1 cellular context compared by ENCODE assay signal in the genomic region with DNA sequence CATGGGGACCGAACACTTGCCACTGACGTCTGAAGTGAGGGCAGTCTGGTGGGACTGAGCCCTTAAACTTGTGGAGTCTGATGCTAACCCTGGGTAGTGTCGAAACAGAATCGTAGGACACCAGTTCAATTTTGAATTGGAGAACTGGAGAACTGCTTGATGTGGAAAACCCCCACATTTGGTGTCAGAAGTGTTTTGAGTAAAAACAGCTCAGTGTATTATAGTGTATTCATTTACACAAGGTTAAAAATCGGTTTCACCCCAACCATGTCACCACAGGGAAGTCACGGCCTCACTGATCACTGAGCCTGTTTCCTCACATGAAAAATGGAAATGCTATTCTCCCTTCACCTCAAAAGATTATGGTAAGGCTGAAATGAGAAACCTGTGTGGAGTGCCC.
TF ChIP-seq lines count a peak whose summit lies in the region.

No MANE protein-coding gene starts in this region.

TF ChIP-seq in WTC11, 78 proteins besides CTCF, POLR2A, EP300 and RAD21 (continued from another document):
- TF ChIP-seq, protein P1, sequence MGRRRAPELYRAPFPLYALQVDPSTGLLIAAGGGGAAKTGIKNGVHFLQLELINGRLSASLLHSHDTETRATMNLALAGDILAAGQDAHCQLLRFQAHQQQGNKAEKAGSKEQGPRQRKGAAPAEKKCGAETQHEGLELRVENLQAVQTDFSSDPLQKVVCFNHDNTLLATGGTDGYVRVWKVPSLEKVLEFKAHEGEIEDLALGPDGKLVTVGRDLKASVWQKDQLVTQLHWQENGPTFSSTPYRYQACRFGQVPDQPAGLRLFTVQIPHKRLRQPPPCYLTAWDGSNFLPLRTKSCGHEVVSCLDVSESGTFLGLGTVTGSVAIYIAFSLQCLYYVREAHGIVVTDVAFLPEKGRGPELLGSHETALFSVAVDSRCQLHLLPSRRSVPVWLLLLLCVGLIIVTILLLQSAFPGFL (CRISPR knock-in tag; IDR thresholded peaks at IDR 0.05; ENCODE audit: borderline replicate concordance): no peak
- TF ChIP-seq ZNF423 (CRISPR knock-in tag; IDR thresholded peaks at IDR 0.05) (no peak), PRRX2 (CRISPR knock-in tag; IDR thresholded peaks at IDR 0.05) (no peak), ZNF232 (CRISPR knock-in tag; IDR thresholded peaks at IDR 0.05) (no peak), ZNF138 (CRISPR knock-in tag; conservative IDR thresholded peaks at IDR 0.05) (no peak), FOXP4 (CRISPR knock-in tag; IDR thresholded peaks at IDR 0.05) (no peak), AFF4 (CRISPR knock-in tag; IDR thresholded peaks at IDR 0.05; ENCODE audit: borderline replicate concordance) (no peak), GRHL2 (CRISPR knock-in tag; IDR thresholded peaks at IDR 0.05; ENCODE audit: insufficient replicate concordance, severe bottlenecking) (no peak)
- TF ChIP-seq, protein P2, sequence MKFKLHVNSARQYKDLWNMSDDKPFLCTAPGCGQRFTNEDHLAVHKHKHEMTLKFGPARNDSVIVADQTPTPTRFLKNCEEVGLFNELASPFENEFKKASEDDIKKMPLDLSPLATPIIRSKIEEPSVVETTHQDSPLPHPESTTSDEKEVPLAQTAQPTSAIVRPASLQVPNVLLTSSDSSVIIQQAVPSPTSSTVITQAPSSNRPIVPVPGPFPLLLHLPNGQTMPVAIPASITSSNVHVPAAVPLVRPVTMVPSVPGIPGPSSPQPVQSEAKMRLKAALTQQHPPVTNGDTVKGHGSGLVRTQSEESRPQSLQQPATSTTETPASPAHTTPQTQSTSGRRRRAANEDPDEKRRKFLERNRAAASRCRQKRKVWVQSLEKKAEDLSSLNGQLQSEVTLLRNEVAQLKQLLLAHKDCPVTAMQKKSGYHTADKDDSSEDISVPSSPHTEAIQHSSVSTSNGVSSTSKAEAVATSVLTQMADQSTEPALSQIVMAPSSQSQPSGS (CRISPR knock-in tag; IDR thresholded peaks at IDR 0.05; ENCODE audit: borderline replicate concordance, low read depth): no peak
